1 cellular context compared by ENCODE assay signal in genomic region chr7:2231992-2232765, GRCh38.
TF ChIP-seq lines count a peak whose summit lies in the region.

No MANE protein-coding gene starts in this region.

TF ChIP-seq in HepG2, 621 proteins besides CTCF, POLR2A, EP300 and RAD21 (continued from another document and continues in another):
- TF ChIP-seq MAZ (IDR thresholded peaks at IDR 0.05; ENCODE audit: borderline replicate concordance, low read depth, low read length) (no peak), MAZ (CRISPR knock-in tag; IDR thresholded peaks at IDR 0.05; ENCODE audit: low read depth) (no peak), HNF4A (CRISPR knock-in tag; IDR thresholded peaks at IDR 0.05) (peak; percentile 38), HNRNPK (IDR thresholded peaks at IDR 0.05; ENCODE audit: low read depth, low read length, poor library complexity, severe bottlenecking) (peak; percentile 96), ZNF501 (CRISPR knock-in tag; IDR thresholded peaks at IDR 0.05) (peak; percentile 8), MIXL1 (CRISPR knock-in tag; IDR thresholded peaks at IDR 0.05) (no peak), ZNF367 (CRISPR knock-in tag; IDR thresholded peaks at IDR 0.05; ENCODE audit: borderline replicate concordance) (no peak), ZFX (CRISPR knock-in tag; IDR thresholded peaks at IDR 0.05; ENCODE audit: low read depth) (peak; percentile 38; the same call in 1 of the 2 replicates), NR2F1 (CRISPR knock-in tag; IDR thresholded peaks at IDR 0.05) (no peak), ARID4A (CRISPR knock-in tag; IDR thresholded peaks at IDR 0.05; ENCODE audit: borderline replicate concordance) (0 out of 2 replicates have a peak, but pooled peaks have one; percentile 69), TERF1 (CRISPR knock-in tag; IDR thresholded peaks at IDR 0.05) (0 out of 2 replicates have a peak, but pooled peaks have one; percentile 45), ZFY (CRISPR knock-in tag; IDR thresholded peaks at IDR 0.05) (peak; percentile 23; the same call in 1 of the 2 replicates), MAFG (CRISPR knock-in tag; IDR thresholded peaks at IDR 0.05) (0 out of 2 replicates have a peak, but pooled peaks have one; percentile 34), ZNF354B (CRISPR knock-in tag; IDR thresholded peaks at IDR 0.05) (0 out of 2 replicates have a peak, but pooled peaks have one; percentile 60), BCL3 (CRISPR knock-in tag; IDR thresholded peaks at IDR 0.05) (0 out of 2 replicates have a peak, but pooled peaks have one; percentile 47), ATM (IDR thresholded peaks at IDR 0.05; ENCODE audit: borderline replicate concordance) (no peak), NFATC3 (CRISPR knock-in tag; IDR thresholded peaks at IDR 0.05) (0 out of 2 replicates have a peak, but pooled peaks have one; percentile 58), KMT2B (CRISPR knock-in tag; IDR thresholded peaks at IDR 0.05) (0 out of 2 replicates have a peak, but pooled peaks have one; percentile 34), CBX5 (CRISPR knock-in tag; IDR thresholded peaks at IDR 0.05; ENCODE audit: borderline replicate concordance) (no peak), ATF7-NPFF (CRISPR knock-in tag; IDR thresholded peaks at IDR 0.05; ENCODE audit: low read depth) (0 out of 2 replicates have a peak, but pooled peaks have one; percentile 28), SAP130 (CRISPR knock-in tag; IDR thresholded peaks at IDR 0.05; ENCODE audit: low read depth) (0 out of 2 replicates have a peak, but pooled peaks have one; percentile 14), LBX2 (CRISPR knock-in tag; IDR thresholded peaks at IDR 0.05; ENCODE audit: borderline replicate concordance) (peak; percentile 61; the same call in 1 of the 2 replicates), SIN3A (IDR thresholded peaks at IDR 0.05; ENCODE audit: borderline replicate concordance, low read depth, low read length) (0 out of 2 replicates have a peak, but pooled peaks have one; percentile 41), ZNF891 (CRISPR knock-in tag; IDR thresholded peaks at IDR 0.05) (peak; percentile 46; the same call in 1 of the 2 replicates), ZMYM3 (CRISPR knock-in tag; IDR thresholded peaks at IDR 0.05) (no peak), ZNF737 (CRISPR knock-in tag; IDR thresholded peaks at IDR 0.05; ENCODE audit: borderline replicate concordance) (no peak), FUBP1 (CRISPR knock-in tag; IDR thresholded peaks at IDR 0.05; ENCODE audit: borderline replicate concordance) (no peak), ZNF761 (CRISPR knock-in tag; conservative IDR thresholded peaks at IDR 0.05) (0 out of 2 replicates have a peak, but pooled peaks have one; percentile 0), TFAP4 (IDR thresholded peaks at IDR 0.05; ENCODE audit: borderline replicate concordance, low read depth) (no peak), SOX13 (IDR thresholded peaks at IDR 0.05) (no peak), SOX13 (CRISPR knock-in tag; conservative IDR thresholded peaks at IDR 0.05 in 1 of 2, IDR thresholded peaks at IDR 0.05 in 1 of 2) (no peak), ZSCAN31 (CRISPR knock-in tag; IDR thresholded peaks at IDR 0.05; ENCODE audit: low read depth) (no peak), U2AF2 (IDR thresholded peaks at IDR 0.05; ENCODE audit: low read depth, low read length) (no peak), XRCC5 (optimal IDR thresholded peaks at IDR 0.05; ENCODE audit: low read length) (peak; percentile 18), SCMH1 (CRISPR knock-in tag; IDR thresholded peaks at IDR 0.05; ENCODE audit: borderline replicate concordance) (no peak), MXD3 (CRISPR knock-in tag; IDR thresholded peaks at IDR 0.05) (peak; percentile 46; the same call in 1 of the 2 replicates), KDM5B (CRISPR knock-in tag; IDR thresholded peaks at IDR 0.05; ENCODE audit: borderline replicate concordance) (peak; percentile 16; the same call in 1 of the 2 replicates), ZNF264 (CRISPR knock-in tag; IDR thresholded peaks at IDR 0.05) (peak; percentile 17; the same call in 1 of the 2 replicates), HDAC2 (CRISPR knock-in tag; IDR thresholded peaks at IDR 0.05) (0 out of 2 replicates have a peak, but pooled peaks have one; percentile 13), ATF5 (CRISPR knock-in tag; IDR thresholded peaks at IDR 0.05; ENCODE audit: low read depth) (no peak), ZNF143 (CRISPR knock-in tag; IDR thresholded peaks at IDR 0.05) (no peak), CSRNP1 (CRISPR knock-in tag; IDR thresholded peaks at IDR 0.05) (peak; percentile 21; the same call in 1 of the 2 replicates), TIGD3 (CRISPR knock-in tag; IDR thresholded peaks at IDR 0.05; ENCODE audit: borderline replicate concordance) (no peak), IRX3 (CRISPR knock-in tag; IDR thresholded peaks at IDR 0.05; ENCODE audit: borderline replicate concordance, low read depth) (peak; percentile 61; the same call in 1 of the 2 replicates), KDM5A (IDR thresholded peaks at IDR 0.05; ENCODE audit: borderline replicate concordance, low read length) (peak; percentile 86; the same call in 1 of the 2 replicates), THAP8 (CRISPR knock-in tag; IDR thresholded peaks at IDR 0.05; ENCODE audit: borderline replicate concordance) (0 out of 2 replicates have a peak, but pooled peaks have one; percentile 39), ZSCAN25 (CRISPR knock-in tag; IDR thresholded peaks at IDR 0.05) (peak; percentile 52; the same call in 1 of the 2 replicates), ZNF607 (CRISPR knock-in tag; IDR thresholded peaks at IDR 0.05; ENCODE audit: borderline replicate concordance) (peak; percentile 28; the same call in 1 of the 2 replicates), ZNF235 (CRISPR knock-in tag; IDR thresholded peaks at IDR 0.05; ENCODE audit: borderline replicate concordance) (peak; percentile 33; the same call in 1 of the 2 replicates)
